ENCODE assay signal across 8 cellular contexts in the genomic region with DNA sequence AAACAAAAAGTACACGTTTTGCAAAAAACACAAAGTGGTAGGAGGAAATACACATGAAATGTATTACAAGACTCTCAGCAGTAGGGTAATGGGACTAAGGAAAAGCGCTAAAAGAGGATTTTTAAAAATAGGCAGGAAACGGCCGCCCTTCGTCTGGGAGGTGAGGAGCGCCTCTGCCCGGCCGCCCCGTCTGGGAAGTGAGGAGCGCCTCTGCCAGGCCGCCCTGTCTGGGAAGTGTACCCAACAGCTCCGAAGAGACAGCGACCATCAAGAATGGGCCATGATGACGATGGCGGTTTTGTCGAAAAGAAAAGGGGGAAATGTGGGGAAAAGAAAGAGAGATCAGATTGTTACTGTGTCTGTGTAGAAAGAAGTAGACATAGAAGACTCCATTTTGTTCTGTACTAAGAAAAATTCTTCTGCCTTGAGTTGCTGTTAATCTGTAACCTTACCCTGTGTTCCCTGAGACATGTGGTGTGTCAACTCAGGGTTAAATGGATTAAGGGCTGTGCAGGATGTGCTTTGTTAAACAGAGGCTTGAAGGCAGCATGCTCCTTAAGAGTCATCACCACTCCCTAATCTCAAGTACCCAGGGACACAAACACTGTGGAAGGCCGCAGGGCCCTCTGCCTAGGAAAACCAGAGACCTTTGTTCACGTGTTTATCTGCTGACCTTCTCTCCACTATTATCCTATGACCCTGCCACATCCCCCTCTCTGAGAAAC. TPM values are rescaled to one million over a fixed set of nuclear protein-coding genes. Genes with fewer than 3 reads are reported as not detected.
"Had no signal": no experiment of that assay in that cellular context is flagged by ENCODE, and none has a peak within 500 bp of the region (broad histone marks: within the 10 kb centered on the region; RNA-seq: fewer than 3 reads in every experiment).

No MANE protein-coding gene starts in this region.

RNA-seq across cellular contexts. Expression of a gene that starts 5.2 kb away (rescaled TPM):
- total RNA-seq: lung microvascular endothelial cell, skeletal muscle tissue, vagina had no signal

RNA-seq across cellular contexts. Expression of a gene that starts 18.5 kb away (rescaled TPM):
- total RNA-seq: activated CD4-positive, alpha-beta T cell treated with anti-CD3 and anti-CD28 coated beads, Interleukin-2, amount 10 ng/mL, durations not matched to agents 7 days and 5 days; activated naive CD8-positive, alpha-beta T cell treated with anti-CD3 and anti-CD28 coated beads for 36 hours; activated T-cell treated with anti-CD3 and anti-CD28 coated beads, Interleukin-2, amount 50 U/mL, for 72 hours; glomerular endothelial cell; left colon; lung microvascular endothelial cell; skeletal muscle tissue had no signal

RNA-seq across cellular contexts. Expression of a gene that starts 34.2 kb away (rescaled TPM):
- total RNA-seq: activated CD4-positive, alpha-beta T cell treated with anti-CD3 and anti-CD28 coated beads, Interleukin-2, amount 10 ng/mL, durations not matched to agents 7 days and 5 days; activated naive CD8-positive, alpha-beta T cell treated with anti-CD3 and anti-CD28 coated beads for 36 hours; activated T-cell treated with anti-CD3 and anti-CD28 coated beads, Interleukin-2, amount 50 U/mL, for 72 hours; glomerular endothelial cell; left colon; lung microvascular endothelial cell had no signal
